Comparison of ENCODE assay signal across 13 cellular contexts in the genomic region with DNA sequence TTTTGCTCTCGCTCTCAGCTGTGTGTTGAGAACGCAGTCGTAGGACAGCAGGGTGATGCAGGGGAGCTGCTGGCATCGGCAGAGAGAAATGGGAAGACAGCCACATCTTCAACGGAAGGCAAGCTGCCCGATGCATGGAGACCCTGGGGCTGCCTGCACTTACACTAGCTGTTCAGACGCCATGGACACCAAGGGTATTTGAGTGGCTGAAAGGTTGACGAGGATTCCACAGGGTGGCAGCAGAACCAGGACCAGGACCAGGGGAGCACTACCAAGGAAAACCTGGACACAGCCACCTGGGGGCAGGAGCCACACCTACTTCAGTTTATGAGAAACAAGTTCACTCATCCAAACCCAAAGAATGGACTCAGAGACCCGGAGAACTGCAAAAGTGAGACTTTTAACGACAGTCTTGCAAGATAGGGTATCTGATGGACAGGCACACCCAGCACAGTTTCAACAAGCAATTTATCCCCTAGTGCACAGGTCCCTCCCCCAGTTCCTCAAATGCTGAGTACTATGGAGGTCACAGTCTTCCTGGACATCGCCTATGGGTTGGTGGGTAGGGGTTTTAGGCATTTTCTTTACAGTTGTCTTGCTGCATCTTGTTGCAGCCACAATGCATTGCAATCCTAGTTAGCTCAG. TPM values are rescaled to one million over a fixed set of nuclear protein-coding genes. Genes with fewer than 3 reads are reported as not detected.
DNase-seq lines count a peak whose midpoint lies in the region; ATAC-seq and TF ChIP-seq lines count a peak whose summit lies in the region.
"Had no signal": no experiment of that assay in that cellular context is flagged by ENCODE, and none has a peak within 500 bp of the region (broad histone marks: within the 10 kb centered on the region; RNA-seq: fewer than 3 reads in every experiment).

No MANE protein-coding gene starts in this region.

- H3K27me3 ChIP-seq in WERI-Rb-1 (ENCODE audit: insufficient read depth, low read depth, severe bottlenecking): no peaks in the 10 kb centered on the region

- H3K4me3 ChIP-seq in WERI-Rb-1 (ENCODE audit: low read depth, low read length): no peak overlapping the region
- H3K4me3 ChIP-seq: GM23248 had no signal

- peak; percentile 27; the same call in 1 of the 2 replicates for TF ChIP-seq CTCF in WERI-Rb-1 (IDR thresholded peaks at IDR 0.05; ENCODE audit: low read depth, low read length)
- no peak for TF ChIP-seq CTCF in type B pancreatic cell (conservative IDR thresholded peaks at IDR 0.05)

- H3K27ac ChIP-seq in WERI-Rb-1: no peak overlapping the region
- H3K27ac ChIP-seq: GM23248, parathyroid adenoma had no signal

- H3K36me3 Mint-ChIP-seq in type B pancreatic cell: no peaks in the 10 kb centered on the region
- H3K36me3 Mint-ChIP-seq: IgD-negative memory B cell had no signal

- ATAC-seq in left lobe of liver (peak; percentile 73), GM21529 (IDR thresholded peaks at IDR 0.05; ENCODE audit: unreplicated experiment) (no peak), HG03565 (IDR thresholded peaks at IDR 0.05; ENCODE audit: unreplicated experiment) (no peak)
- ATAC-seq: activated T-cell treated with anti-CD3 and anti-CD28 coated beads, Interleukin-2, amount 50 U/mL, for 4 hours; left cardiac atrium had no signal

- peaks cover 33% of the 10 kb centered on the region for H3K27me3 Mint-ChIP-seq in type B pancreatic cell

- H3K27ac Mint-ChIP-seq in type B pancreatic cell: no peak overlapping the region
- H3K27ac Mint-ChIP-seq: IgD-negative memory B cell had no signal

- in situ Hi-C loops in G401 (cut with HindIII; ENCODE audit: low sequenced_read_pairs): no loop called here

- no peak overlapping the region for H3K4me3 Mint-ChIP-seq in type B pancreatic cell
- H3K4me3 Mint-ChIP-seq: activated T-cell treated with anti-CD3 and anti-CD28 coated beads, Interleukin-2, amount 50 U/mL, for 4 hours had no signal

- H3K4me1 Mint-ChIP-seq in type B pancreatic cell (ENCODE audit: unreplicated experiment): no peaks in the 10 kb centered on the region

- no peaks in the 10 kb centered on the region for H3K36me3 ChIP-seq in WERI-Rb-1

- no peaks in the 10 kb centered on the region for H3K9me3 ChIP-seq in WERI-Rb-1 (ENCODE audit: severe bottlenecking)

- no peaks in the 10 kb centered on the region for H3K9me3 Mint-ChIP-seq in type B pancreatic cell
- H3K9me3 Mint-ChIP-seq: activated T-cell treated with anti-CD3 and anti-CD28 coated beads, Interleukin-2, amount 50 U/mL, for 4 hours; IgD-negative memory B cell had no signal

- DNase-seq in G401 (ENCODE audit: low spot score) (peak; percentile 79), LoVo (ENCODE audit: low spot score) (peak; percentile 6), WERI-Rb-1 (peak; percentile 30), left lobe of liver (ENCODE audit: low spot score) (no peak), type B pancreatic cell (ENCODE audit: extremely low spot score, unreplicated experiment) (no peak)
- DNase-seq: activated T-cell treated with anti-CD3 and anti-CD28 coated beads, Interleukin-2, amount 50 U/mL, for 4 hours; GM23248; left cardiac atrium; stimulated activated CD4-positive, alpha-beta T cell treated with anti-CD3 and anti-CD28 coated beads, Interleukin-4, amount 100 ng/mL, for 24 hours had no signal

RNA-seq across cellular contexts. Expression of a gene that starts 56.3 kb away (rescaled TPM):
- 68.3 and 71.3 TPM in 2 replicates for total RNA-seq in G401 (2014; rRNA removed; shearing (Covaris generic))
- 33.4 TPM for total RNA-seq in left lobe of liver
- total RNA-seq in type B pancreatic cell (ENCODE audit: low replicate concordance): 64.1 and 78.3 TPM in 2 replicates

RNA-seq across cellular contexts. Expression of a gene that starts 57.2 kb away (rescaled TPM):
- not detected in 2 replicates for total RNA-seq in G401 (2014; rRNA removed; shearing (Covaris generic))
- total RNA-seq in left lobe of liver (0.18 TPM), type B pancreatic cell (ENCODE audit: low replicate concordance) (not detected in 2 replicates)
- total RNA-seq: activated T-cell treated with anti-CD3 and anti-CD28 coated beads, Interleukin-2, amount 50 U/mL, for 4 hours; GM23248 had no signal

Comparison
In these comparisons a context has a peak if more than half of its experiments do, and no peak if none do; other contexts are left out.
1. DNase-seq: peak in G401 (single experiment), LoVo (single experiment) and WERI-Rb-1 (single experiment); none in left lobe of liver (single experiment) and type B pancreatic cell (single experiment).